In genomic region chr1:154838473-154838872, GRCh38 we compare ENCODE assay signal across 1 cellular context.
TF ChIP-seq lines count a peak whose summit lies in the region.

No MANE protein-coding gene starts in this region.

TF ChIP-seq in HepG2, 621 proteins besides CTCF, POLR2A, EP300 and RAD21:
- TF ChIP-seq TEF (CRISPR knock-in tag; IDR thresholded peaks at IDR 0.05): no peak
- TF ChIP-seq CREM (IDR thresholded peaks at IDR 0.05): no peak
- no peak for TF ChIP-seq CREM (CRISPR knock-in tag; IDR thresholded peaks at IDR 0.05)
- no peak for TF ChIP-seq CCDC6 (CRISPR knock-in tag; IDR thresholded peaks at IDR 0.05)
- TF ChIP-seq ZBTB33 (CRISPR knock-in tag; IDR thresholded peaks at IDR 0.05): no peak
- TF ChIP-seq REL (CRISPR knock-in tag; conservative IDR thresholded peaks at IDR 0.05): no peak
- TF ChIP-seq RERE (CRISPR knock-in tag; IDR thresholded peaks at IDR 0.05; ENCODE audit: low read depth): no peak
- no peak for TF ChIP-seq RFX3 (CRISPR knock-in tag; IDR thresholded peaks at IDR 0.05)
- TF ChIP-seq MBD4 (IDR thresholded peaks at IDR 0.05; ENCODE audit: borderline replicate concordance, low read length): no peak
- TF ChIP-seq ZNF296 (CRISPR knock-in tag; conservative IDR thresholded peaks at IDR 0.05): no peak
- TF ChIP-seq ZNF770 (CRISPR knock-in tag; IDR thresholded peaks at IDR 0.05): no peak
- no peak for TF ChIP-seq CREB3 (CRISPR knock-in tag; IDR thresholded peaks at IDR 0.05)
- TF ChIP-seq ZNF772 (CRISPR knock-in tag; IDR thresholded peaks at IDR 0.05): no peak
- no peak for TF ChIP-seq GATA4 (IDR thresholded peaks at IDR 0.05; ENCODE audit: borderline replicate concordance, low read depth)
- TF ChIP-seq DPF2 (CRISPR knock-in tag; IDR thresholded peaks at IDR 0.05; ENCODE audit: borderline replicate concordance, low read depth): no peak
- TF ChIP-seq ESRRA (CRISPR knock-in tag; IDR thresholded peaks at IDR 0.05; ENCODE audit: low read depth): no peak
